In the genomic region with DNA sequence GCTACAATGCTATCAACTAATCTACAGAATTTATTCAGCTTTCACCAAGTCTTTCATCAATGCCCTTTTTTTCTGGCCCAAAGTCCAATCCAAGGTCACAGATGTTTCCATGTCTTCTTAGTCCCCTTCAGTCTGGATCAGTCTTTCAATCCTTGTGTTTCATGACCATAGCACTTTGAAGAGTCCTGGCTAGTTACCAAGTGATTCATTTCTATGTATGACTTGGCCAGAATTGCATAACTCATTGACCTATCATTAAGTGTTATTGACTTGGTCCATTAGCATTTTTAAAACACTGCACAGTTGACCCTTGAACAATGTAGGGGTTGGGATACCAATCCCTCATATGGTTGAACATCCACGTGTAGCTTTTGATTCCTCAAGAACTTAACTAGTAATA, we compare ENCODE assay signal across 4 cellular contexts. TPM values are rescaled to one million over a fixed set of nuclear protein-coding genes. Genes with fewer than 3 reads are reported as not detected.
"Had no signal": no experiment of that assay in that cellular context is flagged by ENCODE, and none has a peak within 500 bp of the region (broad histone marks: within the 10 kb centered on the region; RNA-seq: fewer than 3 reads in every experiment).

No MANE protein-coding gene starts in this region.

RNA-seq across cellular contexts. Expression of a gene that starts 11.4 kb away (rescaled TPM):
- total RNA-seq: activated CD8-positive, alpha-beta T cell treated with anti-CD3 and anti-CD28 coated beads for 36 hours; activated naive CD8-positive, alpha-beta T cell treated with anti-CD3 and anti-CD28 coated beads for 36 hours; activated T-helper 2 cell treated with anti-CD3 and anti-CD28 coated beads, Interferon-gamma antibody, Interleukin-2, Interleukin-4, amounts not matched to agents 10 μg/mL and 5 μg/mL and 100 μg/mL, durations not matched to agents 14 hours and 24 hours and 36 hours; OCI-LY7 had no signal
